11 cellular contexts compared by ENCODE assay signal in the genomic region with DNA sequence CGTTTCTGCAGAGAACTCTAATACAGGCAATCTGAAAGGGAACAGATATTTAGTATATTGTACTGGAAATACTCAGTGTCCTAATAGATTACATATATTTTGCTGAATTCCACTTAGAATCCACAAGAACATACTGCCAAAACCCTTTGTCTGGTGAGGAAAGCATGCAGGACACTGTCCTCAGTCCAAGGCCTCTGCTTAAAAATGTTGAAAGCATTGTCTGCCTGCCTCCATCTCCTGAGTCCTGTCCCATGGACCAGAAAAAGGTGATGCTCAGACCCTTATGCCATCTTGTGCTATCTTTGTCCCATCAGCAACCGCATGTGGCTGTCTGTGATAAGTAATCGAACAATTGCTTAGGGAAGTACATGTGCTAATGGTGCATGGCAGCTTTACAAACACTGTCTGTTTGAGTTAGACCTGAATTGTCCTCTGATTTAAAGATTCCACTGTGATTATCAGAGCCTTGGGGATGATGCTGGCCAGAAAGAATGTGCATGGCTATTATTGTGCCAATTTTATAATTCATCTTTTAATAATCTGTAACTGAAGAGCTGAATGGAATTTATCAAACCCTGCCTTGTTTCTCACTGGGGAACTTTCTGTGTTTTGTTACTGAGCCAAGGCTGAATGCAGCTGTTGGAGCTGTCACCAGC.
A peak's percentile ranks its signal among the peaks of the same experiment; 100 is the strongest.
DNase-seq lines count a peak whose midpoint lies in the region; TF ChIP-seq lines count a peak whose summit lies in the region.
"Had no signal": no experiment of that assay in that cellular context is flagged by ENCODE, and none has a peak within 500 bp of the region (broad histone marks: within the 10 kb centered on the region; RNA-seq: fewer than 3 reads in every experiment).

No MANE protein-coding gene starts in this region.

- TF ChIP-seq CTCF in GM13977 (IDR thresholded peaks at IDR 0.05; ENCODE audit: extremely low read depth, insufficient read depth, missing control alignments), result no peak

- in situ Hi-C loops in GM13977 (cut with MboI; ENCODE audit: low pct_unique_long_range_greater_than_20kb, low sequenced_read_pairs, unreplicated experiment), result no loop called here

- DNase-seq in GM04503 (ENCODE audit: low read depth), result peak; percentile 45
- DNase-seq in NCI-H345 treated with DMSO at 0.1 percent for 48 hours (lab: John Stamatoyannopoulos, UW; ENCODE audit: unreplicated experiment), result peak; percentile 45
- DNase-seq in fibroblast of gingiva (ENCODE audit: low read depth), result peak; percentile 60
- peak; percentile 28 for DNase-seq in putamen (ENCODE audit: low spot score)
- DNase-seq in iPS-NIHi7 (ENCODE audit: extremely low spot score), result no peak
- no peak for DNase-seq in GM13977 (ENCODE audit: low spot score)
- DNase-seq in DMS 273 treated with DMSO at 0.1 percent for 48 hours (lab: John Stamatoyannopoulos, UW), result no peak
- DNase-seq: activated CD8-positive, alpha-beta memory T cell treated with anti-CD3 and anti-CD28 coated beads, Interleukin-2, amount 50 U/mL, for 48 hours; kidney; naive thymus-derived CD4-positive, alpha-beta T cell; NCI-H187 treated with DMSO at 0.1 percent for 48 hours had no signal

Comparison
In these comparisons a context has a peak if more than half of its experiments do, and no peak if none do; other contexts are left out.
1. DNase-seq: peak in GM04503 (single experiment), NCI-H345 treated with DMSO at 0.1 percent for 48 hours (single experiment), fibroblast of gingiva (single experiment) and putamen (single experiment); none in iPS-NIHi7 (single experiment), GM13977 (single experiment) and DMS 273 treated with DMSO at 0.1 percent for 48 hours (single experiment).